14 cellular contexts compared by ENCODE assay signal in genomic region chr20:40307937-40308478, GRCh38.
DNase-seq lines count a peak whose midpoint lies in the region; ATAC-seq and TF ChIP-seq lines count a peak whose summit lies in the region.
"Had no signal": no experiment of that assay in that cellular context is flagged by ENCODE, and none has a peak within 500 bp of the region (broad histone marks: within the 10 kb centered on the region; RNA-seq: fewer than 3 reads in every experiment).

No MANE protein-coding gene starts in this region.

- H3K27me3 Mint-ChIP-seq in endodermal cell (ENCODE audit: insufficient read depth) (no peaks in the 10 kb centered on the region), neural progenitor cell (ENCODE audit: insufficient read depth, low read depth) (no peaks in the 10 kb centered on the region)
- no peaks in the 10 kb centered on the region for H3K27me3 Mint-ChIP-seq in activated T-cell treated with anti-CD3 and anti-CD28 coated beads, Interleukin-2, amount 50 U/mL, for 72 hours (ENCODE audit: low read depth)

- H3F3A ChIP-seq in neural progenitor cell (ENCODE audit: low read depth): no peaks in the 10 kb centered on the region

- WGBS in endodermal cell (ENCODE audit: insufficient coverage in 1 of 2, insufficient read length in 1 of 2), 2 experiments: 90 to 100% methylated on average over 3 to 7 of the region's 8 CpGs

- no peak for TF ChIP-seq CTCF in left ventricle myocardium inferior (IDR thresholded peaks at IDR 0.05; ENCODE audit: borderline replicate concordance)
- TF ChIP-seq CTCF in endodermal cell (conservative IDR thresholded peaks at IDR 0.05): no peak
- no peak for TF ChIP-seq CTCF in neural progenitor cell (IDR thresholded peaks at IDR 0.05)

- peak overlapping the region; percentile 1 for H3K27ac Mint-ChIP-seq in endodermal cell
- H3K27ac Mint-ChIP-seq in neural progenitor cell: peak overlapping the region; percentile 7
- no peak overlapping the region for H3K27ac Mint-ChIP-seq in activated T-cell treated with anti-CD3 and anti-CD28 coated beads, Interleukin-2, amount 50 U/mL, for 72 hours
- H3K27ac Mint-ChIP-seq: CD4-positive, CD25-positive, alpha-beta regulatory T cell had no signal

- DNase-seq in left cardiac atrium: no peak
- DNase-seq in left ventricle myocardium inferior: no peak
- no peak for DNase-seq in endodermal cell
- DNase-seq in neural progenitor cell (ENCODE audit: low spot score): no peak
- DNase-seq in activated effector memory CD4-positive, alpha-beta T cell treated with Interleukin-2 at 50 U/mL for 16 hours: no peak
- DNase-seq in activated T-cell treated with anti-CD3 and anti-CD28 coated beads, Interleukin-2, amount 50 U/mL, for 72 hours: no peak
- DNase-seq in GM19240 (ENCODE audit: insufficient read length, low spot score): no peak
- DNase-seq: ACHN; CD4-positive, CD25-positive, alpha-beta regulatory T cell; DMS53; GF-D8; GM23248; H7 had no signal

- H2AFZ ChIP-seq in neural progenitor cell (replicated peaks): no peak overlapping the region
- H2AFZ ChIP-seq: GM23248 had no signal

- H3K4me3 ChIP-seq in left ventricle myocardium inferior (no peak overlapping the region), endodermal cell (ENCODE audit: low read length) (no peak overlapping the region), neural progenitor cell (no peak overlapping the region)
- H3K4me3 ChIP-seq: BLaER1 treated with 17β-estradiol and CSF1 and Interleukin-3, amounts not matched to agents 10 nM and 100 nM; GM23248 had no signal

- H3K4me1 Mint-ChIP-seq in endodermal cell (peaks cover 41% of the 10 kb centered on the region), neural progenitor cell (peaks cover 4% of the 10 kb centered on the region)
- H3K4me1 Mint-ChIP-seq in activated T-cell treated with anti-CD3 and anti-CD28 coated beads, Interleukin-2, amount 50 U/mL, for 72 hours (ENCODE audit: low read depth): no peaks in the 10 kb centered on the region
- H3K4me1 Mint-ChIP-seq: CD4-positive, CD25-positive, alpha-beta regulatory T cell had no signal

- no peaks in the 10 kb centered on the region for H3K79me2 ChIP-seq in neural progenitor cell (ENCODE audit: low read depth)

- intact Hi-C loops in left cardiac atrium (cut with DNase I): no loop called here
- intact Hi-C loops in left ventricle myocardium inferior (cut with micrococcal nuclease): no loop called here

- no peaks in the 10 kb centered on the region for H4K20me1 ChIP-seq in neural progenitor cell (ENCODE audit: low read depth)
- H4K20me1 ChIP-seq: BLaER1 treated with 17β-estradiol and CSF1 and Interleukin-3, amounts not matched to agents 10 nM and 100 nM had no signal

- H3K4me3 Mint-ChIP-seq in endodermal cell: no peak overlapping the region
- no peak overlapping the region for H3K4me3 Mint-ChIP-seq in neural progenitor cell
- no peak overlapping the region for H3K4me3 Mint-ChIP-seq in activated T-cell treated with anti-CD3 and anti-CD28 coated beads, Interleukin-2, amount 50 U/mL, for 72 hours
- H3K4me3 Mint-ChIP-seq: CD4-positive, CD25-positive, alpha-beta regulatory T cell had no signal

- no peaks in the 10 kb centered on the region for H3K27me3 ChIP-seq in left ventricle myocardium inferior (ENCODE audit: low read depth)
- H3K27me3 ChIP-seq in endodermal cell (ENCODE audit: control insufficient read depth, insufficient read depth, low read length, poor library complexity, severe bottlenecking): no peaks in the 10 kb centered on the region
- H3K27me3 ChIP-seq in neural progenitor cell: no peaks in the 10 kb centered on the region
- H3K27me3 ChIP-seq: BLaER1 treated with 17β-estradiol and CSF1 and Interleukin-3, amounts not matched to agents 10 nM and 100 nM had no signal

- no peaks in the 10 kb centered on the region for H3K36me3 Mint-ChIP-seq in endodermal cell (ENCODE audit: low read depth)
- H3K36me3 Mint-ChIP-seq in neural progenitor cell: no peaks in the 10 kb centered on the region
- no peaks in the 10 kb centered on the region for H3K36me3 Mint-ChIP-seq in activated T-cell treated with anti-CD3 and anti-CD28 coated beads, Interleukin-2, amount 50 U/mL, for 72 hours (ENCODE audit: insufficient read depth in 2 of 2)
- H3K36me3 Mint-ChIP-seq: CD4-positive, CD25-positive, alpha-beta regulatory T cell had no signal

- H3K4me2 ChIP-seq in neural progenitor cell: no peak overlapping the region

- H3K9ac ChIP-seq in endodermal cell (ENCODE audit: extremely low read depth, low read length, poor library complexity, severe bottlenecking): no peak overlapping the region
- H3K9ac ChIP-seq in neural progenitor cell: no peak overlapping the region
- H3K9ac ChIP-seq: BLaER1 treated with 17β-estradiol and CSF1 and Interleukin-3, amounts not matched to agents 10 nM and 100 nM; GM23248 had no signal

- H3K27ac ChIP-seq in left ventricle myocardium inferior (replicated peaks): no peak overlapping the region
- no peak overlapping the region for H3K27ac ChIP-seq in endodermal cell (ENCODE audit: low read depth, low read length)
- H3K27ac ChIP-seq in neural progenitor cell: no peak overlapping the region
- H3K27ac ChIP-seq: GM23248 had no signal

- peaks cover 1% of the 10 kb centered on the region for H3K9me3 Mint-ChIP-seq in endodermal cell
- H3K9me3 Mint-ChIP-seq in neural progenitor cell: no peaks in the 10 kb centered on the region
- no peaks in the 10 kb centered on the region for H3K9me3 Mint-ChIP-seq in activated T-cell treated with anti-CD3 and anti-CD28 coated beads, Interleukin-2, amount 50 U/mL, for 72 hours

- H3K4me1 ChIP-seq in left ventricle myocardium inferior (no peaks in the 10 kb centered on the region), endodermal cell (ENCODE audit: control insufficient read depth, insufficient read depth, low read length) (peaks cover 19% of the 10 kb centered on the region), neural progenitor cell (peaks cover 8% of the 10 kb centered on the region)

- ATAC-seq in left cardiac atrium: peak; percentile 41 to 67
- no peak for ATAC-seq in activated T-cell treated with anti-CD3 and anti-CD28 coated beads, Interleukin-2, amount 50 U/mL, for 72 hours (replicated peaks in 1 of 2)

- H3K9me3 ChIP-seq in left ventricle myocardium inferior (replicated peaks) (no peaks in the 10 kb centered on the region), endodermal cell (ENCODE audit: control insufficient read depth, low read length) (no peaks in the 10 kb centered on the region), neural progenitor cell (ENCODE audit: low read depth) (no peaks in the 10 kb centered on the region)

- H3K36me3 ChIP-seq in left ventricle myocardium inferior (no peaks in the 10 kb centered on the region), endodermal cell (ENCODE audit: control insufficient read depth, insufficient read depth, low read length) (no peaks in the 10 kb centered on the region), neural progenitor cell (no peaks in the 10 kb centered on the region)
- H3K36me3 ChIP-seq: BLaER1 treated with 17β-estradiol and CSF1 and Interleukin-3, amounts not matched to agents 10 nM and 100 nM had no signal

Comparison
In these comparisons a context has a peak if more than half of its experiments do, and no peak if none do; other contexts are left out.
1. ATAC-seq: peak in left cardiac atrium (2 of 2); none in activated T-cell treated with anti-CD3 and anti-CD28 coated beads, Interleukin-2, amount 50 U/mL, for 72 hours (0 of 2).